In the genomic region with DNA sequence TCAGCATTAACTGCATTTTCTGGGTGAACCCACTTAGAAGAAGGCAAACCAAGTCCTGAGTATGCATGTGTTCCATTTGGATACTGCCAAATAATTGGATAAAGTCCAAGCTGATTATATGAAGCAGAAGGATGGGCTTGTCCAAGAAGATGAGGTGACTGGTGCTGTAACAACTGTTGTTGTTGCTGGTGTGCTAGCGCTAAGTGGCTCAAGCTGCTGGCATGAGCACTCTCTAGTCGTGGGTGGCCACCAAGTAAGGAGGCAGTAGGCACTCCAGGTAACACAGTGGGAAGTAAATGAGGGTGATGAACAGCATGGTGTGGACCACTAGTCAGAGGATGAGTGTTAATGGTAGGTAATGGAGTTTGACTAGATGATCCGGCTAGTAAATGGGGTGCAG, we compare ENCODE assay signal across 16 cellular contexts.
DNase-seq lines count a peak whose midpoint lies in the region; ATAC-seq and TF ChIP-seq lines count a peak whose summit lies in the region.
"Had no signal": no experiment of that assay in that cellular context is flagged by ENCODE, and none has a peak within 500 bp of the region (broad histone marks: within the 10 kb centered on the region; RNA-seq: fewer than 3 reads in every experiment).

No MANE protein-coding gene starts in this region.

- 96% methylated on average over 2 of the region's 3 CpGs for WGBS in right lobe of liver (ENCODE audit: insufficient coverage, low coverage, low lambda C conversion rate, missing lambda C conversion rate)

- CTCF ChIA-PET in CD8-positive, alpha-beta T cell (lab: Charles Lee): interaction anchor here (1.2 to 6.0 kb wide), 4 partner anchors 31 to 506 kb away, joined by 3 to 66 read pairs (median 12); no protein-coding TSS in a partner anchor
- CTCF ChIA-PET in WTC11 (lab: Charles Lee): interaction anchor here (0.7 to 1.0 kb wide), 2 partner anchors 127 to 507 kb away, joined by 3 read pairs; no protein-coding TSS in a partner anchor

- peak; percentile 22 for DNase-seq in NCI-H2171 treated with DMSO at 0.1 percent for 48 hours (lab: John Stamatoyannopoulos, UW)
- DNase-seq in NCI-H2171 (lab: John Stamatoyannopoulos, UW): no peak
- no peak for DNase-seq in CD8-positive, alpha-beta T cell
- DNase-seq in WTC11 (ENCODE audit: low spot score): no peak
- DNase-seq in right lobe of liver: no peak
- DNase-seq in NCI-H345 treated with DMSO at 0.1 percent for 48 hours (lab: John Stamatoyannopoulos, UW; ENCODE audit: unreplicated experiment): no peak
- DNase-seq in stimulated activated CD4-positive, alpha-beta T cell treated with anti-CD3 and anti-CD28 coated beads, Interleukin-1b, Interleukin-23, amount 100 ng/mL, for 48 hours: no peak
- DNase-seq: foreskin melanocyte; GM23248; NCI-H1930; stimulated activated CD4-positive, alpha-beta T cell treated with anti-CD3 and anti-CD28 coated beads, Interleukin-2, amount 100 ng/mL, for 48 hours; transverse colon had no signal

- no peaks in the 10 kb centered on the region for H3K27me3 ChIP-seq in CD8-positive, alpha-beta T cell (ENCODE audit: insufficient read depth, low read length)
- H3K27me3 ChIP-seq in right lobe of liver: no peaks in the 10 kb centered on the region
- H3K27me3 ChIP-seq: transverse colon had no signal

- POLR2A ChIA-PET in CD8-positive, alpha-beta T cell (lab: Charles Lee): interaction anchor here (0.6 to 1.0 kb wide), 2 partner anchors 78 to 238 kb away, joined by 3 to 5 read pairs; no protein-coding TSS in a partner anchor
- POLR2A ChIA-PET in WTC11 (lab: Charles Lee): no interaction called here

- no peak for TF ChIP-seq CTCF in CD8-positive, alpha-beta T cell (IDR thresholded peaks at IDR 0.05)
- TF ChIP-seq CTCF in WTC11 (IDR thresholded peaks at IDR 0.05): no peak
- TF ChIP-seq CTCF in right lobe of liver (IDR thresholded peaks at IDR 0.05): no peak

- peak overlapping the region; percentile 85 for H3K27ac Mint-ChIP-seq in CD8-positive, alpha-beta T cell
- peak overlapping the region; percentile 28; the same call in 1 of the 2 replicates for H3K27ac Mint-ChIP-seq in WTC11

- intact Hi-C loops in CD8-positive, alpha-beta T cell (cut with DNase I, micrococcal nuclease): loop anchor here in 1 of 2 experiments (5.0 kb wide), 1 partner anchor 254 kb away; a partner anchor contains a TSS
- intact Hi-C loops in right lobe of liver (cut with DNase I): no loop called here

- H3K4me1 ChIP-seq in CD8-positive, alpha-beta T cell (ENCODE audit: insufficient read depth, low read length): no peaks in the 10 kb centered on the region
- H3K4me1 ChIP-seq in right lobe of liver: peaks cover 0 to 12% (median 4%) of the 10 kb centered on the region in 4 donors

- no peak overlapping the region for H3K27ac ChIP-seq in CD8-positive, alpha-beta T cell (ENCODE audit: low read depth, low read length)
- H3K27ac ChIP-seq in right lobe of liver: no peak overlapping the region
- H3K27ac ChIP-seq: transverse colon had no signal

- no peak for ATAC-seq in CD8-positive, alpha-beta T cell
- ATAC-seq in WTC11: no peak
- ATAC-seq in right lobe of liver: peak in 3 of 4 donors; percentile 11 to 37 (median 18)
- ATAC-seq in HG03039 (IDR thresholded peaks at IDR 0.05; ENCODE audit: unreplicated experiment): no peak
- ATAC-seq: activated CD4-positive, CD25-positive, alpha-beta regulatory T cell treated with anti-CD3 and anti-CD28 coated beads, Interleukin-2, amount 50 U/mL, for 24 hours had no signal

- peaks cover 39% of the 10 kb centered on the region for H3K4me1 Mint-ChIP-seq in CD8-positive, alpha-beta T cell (ENCODE audit: low read depth)
- H3K4me1 Mint-ChIP-seq in WTC11: peaks cover 36% of the 10 kb centered on the region

- peaks cover 25% of the 10 kb centered on the region for H3K36me3 ChIP-seq in CD8-positive, alpha-beta T cell (ENCODE audit: insufficient read depth, low read length)
- peaks cover 0 to 29% (median 9%) of the 10 kb centered on the region in 4 donors for H3K36me3 ChIP-seq in right lobe of liver

- no peaks in the 10 kb centered on the region for H3K9me3 ChIP-seq in CD8-positive, alpha-beta T cell (ENCODE audit: low read length)
- no peaks in the 10 kb centered on the region for H3K9me3 ChIP-seq in right lobe of liver
- H3K9me3 ChIP-seq: transverse colon had no signal

- H3K9me3 Mint-ChIP-seq in CD8-positive, alpha-beta T cell: peaks cover 5% of the 10 kb centered on the region
- H3K9me3 Mint-ChIP-seq in WTC11: peaks cover 3% of the 10 kb centered on the region; the same call in 1 of the 2 replicates
- H3K9me3 Mint-ChIP-seq: neural crest cell had no signal

- no peak overlapping the region for H3K4me3 Mint-ChIP-seq in CD8-positive, alpha-beta T cell
- H3K4me3 Mint-ChIP-seq in WTC11: no peak overlapping the region
- H3K4me3 Mint-ChIP-seq: neural crest cell had no signal

- H3K36me3 Mint-ChIP-seq in CD8-positive, alpha-beta T cell: peaks cover 53% of the 10 kb centered on the region
- H3K36me3 Mint-ChIP-seq in WTC11: peaks cover 59% of the 10 kb centered on the region

- no peak overlapping the region for H3K4me3 ChIP-seq in CD8-positive, alpha-beta T cell (ENCODE audit: low read depth, low read length)
- H3K4me3 ChIP-seq in right lobe of liver: no peak overlapping the region
- H3K4me3 ChIP-seq: GM23248, lung, transverse colon had no signal

- H3K27me3 Mint-ChIP-seq in CD8-positive, alpha-beta T cell (ENCODE audit: low read depth): no peaks in the 10 kb centered on the region
- H3K27me3 Mint-ChIP-seq in WTC11 (ENCODE audit: low read depth): no peaks in the 10 kb centered on the region

- no peak for TF ChIP-seq POLR2A in right lobe of liver (IDR thresholded peaks at IDR 0.05)

TF ChIP-seq in WTC11, 78 proteins besides CTCF, POLR2A, EP300 and RAD21 (continues in another document):
- TF ChIP-seq, protein P1, sequence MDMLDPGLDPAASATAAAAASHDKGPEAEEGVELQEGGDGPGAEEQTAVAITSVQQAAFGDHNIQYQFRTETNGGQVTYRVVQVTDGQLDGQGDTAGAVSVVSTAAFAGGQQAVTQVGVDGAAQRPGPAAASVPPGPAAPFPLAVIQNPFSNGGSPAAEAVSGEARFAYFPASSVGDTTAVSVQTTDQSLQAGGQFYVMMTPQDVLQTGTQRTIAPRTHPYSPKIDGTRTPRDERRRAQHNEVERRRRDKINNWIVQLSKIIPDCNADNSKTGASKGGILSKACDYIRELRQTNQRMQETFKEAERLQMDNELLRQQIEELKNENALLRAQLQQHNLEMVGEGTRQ (CRISPR knock-in tag; IDR thresholded peaks at IDR 0.05): no peak
- TF ChIP-seq KAT7 (CRISPR knock-in tag; IDR thresholded peaks at IDR 0.05; ENCODE audit: borderline replicate concordance): no peak
- TF ChIP-seq SMAD4 (CRISPR knock-in tag; IDR thresholded peaks at IDR 0.05): no peak
- TF ChIP-seq, protein P2, sequence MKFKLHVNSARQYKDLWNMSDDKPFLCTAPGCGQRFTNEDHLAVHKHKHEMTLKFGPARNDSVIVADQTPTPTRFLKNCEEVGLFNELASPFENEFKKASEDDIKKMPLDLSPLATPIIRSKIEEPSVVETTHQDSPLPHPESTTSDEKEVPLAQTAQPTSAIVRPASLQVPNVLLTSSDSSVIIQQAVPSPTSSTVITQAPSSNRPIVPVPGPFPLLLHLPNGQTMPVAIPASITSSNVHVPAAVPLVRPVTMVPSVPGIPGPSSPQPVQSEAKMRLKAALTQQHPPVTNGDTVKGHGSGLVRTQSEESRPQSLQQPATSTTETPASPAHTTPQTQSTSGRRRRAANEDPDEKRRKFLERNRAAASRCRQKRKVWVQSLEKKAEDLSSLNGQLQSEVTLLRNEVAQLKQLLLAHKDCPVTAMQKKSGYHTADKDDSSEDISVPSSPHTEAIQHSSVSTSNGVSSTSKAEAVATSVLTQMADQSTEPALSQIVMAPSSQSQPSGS (CRISPR knock-in tag; IDR thresholded peaks at IDR 0.05; ENCODE audit: borderline replicate concordance, low read depth): no peak
- TF ChIP-seq, protein P3, sequence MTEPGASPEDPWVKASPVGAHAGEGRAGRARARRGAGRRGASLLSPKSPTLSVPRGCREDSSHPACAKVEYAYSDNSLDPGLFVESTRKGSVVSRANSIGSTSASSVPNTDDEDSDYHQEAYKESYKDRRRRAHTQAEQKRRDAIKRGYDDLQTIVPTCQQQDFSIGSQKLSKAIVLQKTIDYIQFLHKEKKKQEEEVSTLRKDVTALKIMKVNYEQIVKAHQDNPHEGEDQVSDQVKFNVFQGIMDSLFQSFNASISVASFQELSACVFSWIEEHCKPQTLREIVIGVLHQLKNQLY (CRISPR knock-in tag; IDR thresholded peaks at IDR 0.05): no peak
- no peak for TF ChIP-seq GRHL2 (CRISPR knock-in tag; IDR thresholded peaks at IDR 0.05; ENCODE audit: insufficient replicate concordance, severe bottlenecking)
- no peak for TF ChIP-seq NFATC4 (CRISPR knock-in tag; IDR thresholded peaks at IDR 0.05)
- TF ChIP-seq, protein P4, sequence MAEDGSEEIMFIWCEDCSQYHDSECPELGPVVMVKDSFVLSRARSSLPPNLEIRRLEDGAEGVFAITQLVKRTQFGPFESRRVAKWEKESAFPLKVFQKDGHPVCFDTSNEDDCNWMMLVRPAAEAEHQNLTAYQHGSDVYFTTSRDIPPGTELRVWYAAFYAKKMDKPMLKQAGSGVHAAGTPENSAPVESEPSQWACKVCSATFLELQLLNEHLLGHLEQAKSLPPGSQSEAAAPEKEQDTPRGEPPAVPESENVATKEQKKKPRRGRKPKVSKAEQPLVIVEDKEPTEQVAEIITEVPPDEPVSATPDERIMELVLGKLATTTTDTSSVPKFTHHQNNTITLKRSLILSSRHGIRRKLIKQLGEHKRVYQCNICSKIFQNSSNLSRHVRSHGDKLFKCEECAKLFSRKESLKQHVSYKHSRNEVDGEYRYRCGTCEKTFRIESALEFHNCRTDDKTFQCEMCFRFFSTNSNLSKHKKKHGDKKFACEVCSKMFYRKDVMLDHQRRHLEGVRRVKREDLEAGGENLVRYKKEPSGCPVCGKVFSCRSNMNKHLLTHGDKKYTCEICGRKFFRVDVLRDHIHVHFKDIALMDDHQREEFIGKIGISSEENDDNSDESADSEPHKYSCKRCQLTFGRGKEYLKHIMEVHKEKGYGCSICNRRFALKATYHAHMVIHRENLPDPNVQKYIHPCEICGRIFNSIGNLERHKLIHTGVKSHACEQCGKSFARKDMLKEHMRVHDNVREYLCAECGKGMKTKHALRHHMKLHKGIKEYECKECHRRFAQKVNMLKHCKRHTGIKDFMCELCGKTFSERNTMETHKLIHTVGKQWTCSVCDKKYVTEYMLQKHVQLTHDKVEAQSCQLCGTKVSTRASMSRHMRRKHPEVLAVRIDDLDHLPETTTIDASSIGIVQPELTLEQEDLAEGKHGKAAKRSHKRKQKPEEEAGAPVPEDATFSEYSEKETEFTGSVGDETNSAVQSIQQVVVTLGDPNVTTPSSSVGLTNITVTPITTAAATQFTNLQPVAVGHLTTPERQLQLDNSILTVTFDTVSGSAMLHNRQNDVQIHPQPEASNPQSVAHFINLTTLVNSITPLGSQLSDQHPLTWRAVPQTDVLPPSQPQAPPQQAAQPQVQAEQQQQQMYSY (CRISPR knock-in tag; IDR thresholded peaks at IDR 0.05): no peak
- no peak for TF ChIP-seq PRRX2 (CRISPR knock-in tag; IDR thresholded peaks at IDR 0.05)
- TF ChIP-seq SMAD3 (CRISPR knock-in tag; IDR thresholded peaks at IDR 0.05; ENCODE audit: borderline replicate concordance): no peak
- no peak for TF ChIP-seq GTF2I (CRISPR knock-in tag; conservative IDR thresholded peaks at IDR 0.05)
- TF ChIP-seq ELF4 (CRISPR knock-in tag; IDR thresholded peaks at IDR 0.05; ENCODE audit: low read depth): no peak

Comparison
In these comparisons a context has a peak if more than half of its experiments do, and no peak if none do; other contexts are left out.
1. ATAC-seq: peak in right lobe of liver (3 of 4); none in CD8-positive, alpha-beta T cell (single experiment), WTC11 (single experiment) and HG03039 (single experiment).